Comparison of ENCODE assay signal across 1 cellular context in the genomic region with DNA sequence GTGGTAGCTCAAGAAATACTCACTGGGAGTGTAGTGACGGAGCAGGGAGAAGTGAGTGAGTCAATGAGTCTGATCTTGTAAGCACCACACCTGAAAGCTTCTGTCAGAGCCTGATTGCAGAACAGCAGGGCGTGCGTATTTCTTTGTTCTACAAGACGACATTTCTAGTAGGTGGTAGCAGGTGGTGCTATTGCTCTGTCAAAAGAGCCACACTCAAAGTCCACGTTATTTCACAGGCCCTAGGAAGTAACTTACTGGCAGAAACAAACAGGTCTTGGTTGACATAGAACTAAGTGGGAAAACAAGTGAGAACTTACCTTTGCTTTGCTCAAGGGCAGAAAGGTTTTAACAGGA.
TF ChIP-seq lines count a peak whose summit lies in the region.

No MANE protein-coding gene starts in this region.

TF ChIP-seq in HepG2, 621 proteins besides CTCF, POLR2A, EP300 and RAD21 (continued from another document):
- TF ChIP-seq, protein P1, sequence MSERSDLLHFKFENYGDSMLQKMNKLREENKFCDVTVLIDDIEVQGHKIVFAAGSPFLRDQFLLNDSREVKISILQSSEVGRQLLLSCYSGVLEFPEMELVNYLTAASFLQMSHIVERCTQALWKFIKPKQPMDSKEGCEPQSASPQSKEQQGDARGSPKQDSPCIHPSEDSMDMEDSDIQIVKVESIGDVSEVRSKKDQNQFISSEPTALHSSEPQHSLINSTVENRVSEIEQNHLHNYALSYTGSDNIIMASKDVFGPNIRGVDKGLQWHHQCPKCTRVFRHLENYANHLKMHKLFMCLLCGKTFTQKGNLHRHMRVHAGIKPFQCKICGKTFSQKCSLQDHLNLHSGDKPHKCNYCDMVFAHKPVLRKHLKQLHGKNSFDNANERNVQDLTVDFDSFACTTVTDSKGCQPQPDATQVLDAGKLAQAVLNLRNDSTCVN (CRISPR knock-in tag; IDR thresholded peaks at IDR 0.05; ENCODE audit: borderline replicate concordance) = no peak
- TF ChIP-seq TERF1 (CRISPR knock-in tag; IDR thresholded peaks at IDR 0.05) (no peak), SNAPC4 (CRISPR knock-in tag; IDR thresholded peaks at IDR 0.05) (no peak), DNMT1 (CRISPR knock-in tag; IDR thresholded peaks at IDR 0.05) (no peak), HOXA9 (CRISPR knock-in tag; IDR thresholded peaks at IDR 0.05; ENCODE audit: borderline replicate concordance) (no peak), HNF4A (CRISPR knock-in tag; IDR thresholded peaks at IDR 0.05) (peak; percentile 54), ZEB1 (IDR thresholded peaks at IDR 0.05; ENCODE audit: insufficient replicate concordance, low read depth) (no peak), CBX1 (IDR thresholded peaks at IDR 0.05; ENCODE audit: low read depth) (no peak), ZNF672 (CRISPR knock-in tag; IDR thresholded peaks at IDR 0.05) (no peak), SNRNP70 (IDR thresholded peaks at IDR 0.05; ENCODE audit: low read depth, low read length) (no peak), ZFP36L2 (CRISPR knock-in tag; IDR thresholded peaks at IDR 0.05) (no peak), ZFP82 (CRISPR knock-in tag; IDR thresholded peaks at IDR 0.05; ENCODE audit: borderline replicate concordance) (no peak), KMT2A (CRISPR knock-in tag; IDR thresholded peaks at IDR 0.05) (no peak), ZNF24 (IDR thresholded peaks at IDR 0.05) (no peak), SCMH1 (CRISPR knock-in tag; IDR thresholded peaks at IDR 0.05; ENCODE audit: borderline replicate concordance) (no peak), SRSF4 (IDR thresholded peaks at IDR 0.05; ENCODE audit: low read depth, low read length, poor library complexity, severe bottlenecking) (no peak), GZF1 (CRISPR knock-in tag; IDR thresholded peaks at IDR 0.05) (no peak), NFKB2 (CRISPR knock-in tag; IDR thresholded peaks at IDR 0.05; ENCODE audit: borderline replicate concordance) (no peak), SUZ12 (IDR thresholded peaks at IDR 0.05; ENCODE audit: low read depth, low read length) (no peak), ZNF773 (CRISPR knock-in tag; IDR thresholded peaks at IDR 0.05; ENCODE audit: borderline replicate concordance) (no peak), PHF5A (CRISPR knock-in tag; IDR thresholded peaks at IDR 0.05; ENCODE audit: low read depth, unreplicated experiment) (no peak), HINFP (CRISPR knock-in tag; IDR thresholded peaks at IDR 0.05; ENCODE audit: low read depth) (no peak), PCBP1 (IDR thresholded peaks at IDR 0.05; ENCODE audit: borderline replicate concordance, low read depth, low read length) (no peak), TCF7L2 (IDR thresholded peaks at IDR 0.05; ENCODE audit: low read depth, low read length) (no peak), ZNF552 (CRISPR knock-in tag; IDR thresholded peaks at IDR 0.05; ENCODE audit: borderline replicate concordance) (no peak)
- TF ChIP-seq, protein P2, sequence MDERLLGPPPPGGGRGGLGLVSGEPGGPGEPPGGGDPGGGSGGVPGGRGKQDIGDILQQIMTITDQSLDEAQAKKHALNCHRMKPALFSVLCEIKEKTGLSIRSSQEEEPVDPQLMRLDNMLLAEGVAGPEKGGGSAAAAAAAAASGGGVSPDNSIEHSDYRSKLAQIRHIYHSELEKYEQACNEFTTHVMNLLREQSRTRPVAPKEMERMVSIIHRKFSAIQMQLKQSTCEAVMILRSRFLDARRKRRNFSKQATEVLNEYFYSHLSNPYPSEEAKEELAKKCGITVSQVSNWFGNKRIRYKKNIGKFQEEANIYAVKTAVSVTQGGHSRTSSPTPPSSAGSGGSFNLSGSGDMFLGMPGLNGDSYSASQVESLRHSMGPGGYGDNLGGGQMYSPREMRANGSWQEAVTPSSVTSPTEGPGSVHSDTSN (CRISPR knock-in tag; IDR thresholded peaks at IDR 0.05) = no peak
- TF ChIP-seq, protein P3, sequence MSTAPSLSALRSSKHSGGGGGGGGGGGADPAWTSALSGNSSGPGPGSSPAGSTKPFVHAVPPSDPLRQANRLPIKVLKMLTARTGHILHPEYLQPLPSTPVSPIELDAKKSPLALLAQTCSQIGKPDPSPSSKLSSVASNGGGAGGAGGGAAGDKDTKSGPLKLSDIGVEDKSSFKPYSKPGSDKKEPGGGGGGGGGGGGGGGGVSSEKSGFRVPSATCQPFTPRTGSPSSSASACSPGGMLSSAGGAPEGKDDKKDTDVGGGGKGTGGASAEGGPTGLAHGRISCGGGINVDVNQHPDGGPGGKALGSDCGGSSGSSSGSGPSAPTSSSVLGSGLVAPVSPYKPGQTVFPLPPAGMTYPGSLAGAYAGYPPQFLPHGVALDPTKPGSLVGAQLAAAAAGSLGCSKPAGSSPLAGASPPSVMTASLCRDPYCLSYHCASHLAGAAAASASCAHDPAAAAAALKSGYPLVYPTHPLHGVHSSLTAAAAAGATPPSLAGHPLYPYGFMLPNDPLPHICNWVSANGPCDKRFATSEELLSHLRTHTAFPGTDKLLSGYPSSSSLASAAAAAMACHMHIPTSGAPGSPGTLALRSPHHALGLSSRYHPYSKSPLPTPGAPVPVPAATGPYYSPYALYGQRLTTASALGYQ (CRISPR knock-in tag; IDR thresholded peaks at IDR 0.05) = no peak
